ENCODE assay signal across 1 cellular context in genomic region chr19:49838816-49839588, GRCh38.
TF ChIP-seq lines count a peak whose summit lies in the region.

No MANE protein-coding gene starts in this region.

TF ChIP-seq in HCT116, 20 proteins besides CTCF, POLR2A, EP300 and RAD21 (continued from another document):
- TF ChIP-seq ATF3 (IDR thresholded peaks at IDR 0.05) = no peak
- TF ChIP-seq REST (IDR thresholded peaks at IDR 0.05; ENCODE audit: low read depth) = no peak
- TF ChIP-seq YY1 (IDR thresholded peaks at IDR 0.05; ENCODE audit: extremely low read depth, insufficient replicate concordance, low read depth, low read length) = no peak
- no peak for TF ChIP-seq JUND (IDR thresholded peaks at IDR 0.05)
- TF ChIP-seq SP1 (IDR thresholded peaks at IDR 0.05; ENCODE audit: low read depth) = no peak
- no peak for TF ChIP-seq TCF7L2 (IDR thresholded peaks at IDR 0.05; ENCODE audit: borderline replicate concordance, extremely low read depth, insufficient read depth, insufficient read length)
- no peak for TF ChIP-seq FOSL1 (IDR thresholded peaks at IDR 0.05; ENCODE audit: low read depth)
- no peak for TF ChIP-seq EZH2phosphoT487 (IDR thresholded peaks at IDR 0.05; ENCODE audit: borderline replicate concordance)
